Comparison of ENCODE assay signal across 20 cellular contexts in the genomic region with DNA sequence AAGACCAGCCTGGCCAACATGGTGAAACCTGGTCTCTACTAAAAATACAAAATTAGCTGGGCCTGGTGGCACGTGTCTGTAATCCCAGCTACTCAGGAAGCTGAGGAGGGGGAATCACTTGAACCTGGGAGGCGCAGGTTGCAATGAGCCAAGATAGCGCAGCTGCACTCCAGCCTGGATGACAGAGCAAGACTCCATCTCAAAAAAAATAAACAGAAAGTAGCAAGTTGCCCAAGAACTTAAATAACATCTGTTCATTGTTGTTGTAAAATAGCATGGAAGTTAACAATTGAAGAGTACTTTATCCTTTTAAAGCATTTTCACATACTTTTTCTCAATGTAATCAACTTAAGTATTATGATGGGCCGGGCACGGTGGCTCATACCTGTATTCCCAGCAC.
"Had no signal": no experiment of that assay in that cellular context is flagged by ENCODE, and none has a peak within 500 bp of the region (broad histone marks: within the 10 kb centered on the region; RNA-seq: fewer than 3 reads in every experiment).

No MANE protein-coding gene starts in this region.

- H3K27me3 ChIP-seq: MG63 had no signal

- DNase-seq: activated CD4-positive, alpha-beta memory T cell treated with anti-CD3 and anti-CD28 coated beads, Interleukin-2, amount 10 ng/mL, durations not matched to agents 7 days and 5 days; activated CD4-positive, alpha-beta T cell treated with anti-CD3 and anti-CD28 coated beads, Interleukin-2, amount 10 ng/mL, durations not matched to agents 7 days and 5 days; activated CD4-positive, CD25-positive, alpha-beta regulatory T cell; activated CD8-positive, alpha-beta memory T cell treated with anti-CD3 and anti-CD28 coated beads, Interleukin-2, amount 50 U/mL, for 4 hours; activated naive CD4-positive, alpha-beta T cell treated with anti-CD3 and anti-CD28 coated beads, Interleukin-2, amount 50 U/mL, for 16 hours; activated naive CD8-positive, alpha-beta T cell treated with anti-CD3 and anti-CD28 coated beads, Interleukin-2, amount 10 ng/mL, durations not matched to agents 7 days and 5 days; activated T-cell treated with anti-CD3 and anti-CD28 coated beads, Interleukin-2, amount 50 U/mL, for 72 hours; aorta; KG1; MG63; NCI-H1105; NCI-H1436; NCI-H1694 treated with DMSO at 0.1 percent for 48 hours; NCI-H2029 treated with DMSO at 0.1 percent for 48 hours; NCI-H524; PC-3; SIG-M5; T-helper 17 cell; T-helper 9 cell had no signal

- ATAC-seq: activated T-cell treated with anti-CD3 and anti-CD28 coated beads, Interleukin-2, amount 50 U/mL, for 72 hours; PC-3; T-helper 17 cell had no signal

- H3K9me3 ChIP-seq: MG63 had no signal

- H3K9me3 Mint-ChIP-seq: activated CD4-positive, alpha-beta memory T cell treated with anti-CD3 and anti-CD28 coated beads, Interleukin-2, amount 10 ng/mL, durations not matched to agents 7 days and 5 days; activated CD4-positive, alpha-beta T cell treated with anti-CD3 and anti-CD28 coated beads, Interleukin-2, amount 10 ng/mL, durations not matched to agents 7 days and 5 days; activated naive CD8-positive, alpha-beta T cell treated with anti-CD3 and anti-CD28 coated beads, Interleukin-2, amount 10 ng/mL, durations not matched to agents 7 days and 5 days; activated T-cell treated with anti-CD3 and anti-CD28 coated beads, Interleukin-2, amount 50 U/mL, for 72 hours; IgD-negative memory B cell had no signal

- H3K36me3 Mint-ChIP-seq: IgD-negative memory B cell had no signal

- H3K36me3 ChIP-seq: MG63 had no signal

- H3K27ac Mint-ChIP-seq: activated CD4-positive, alpha-beta memory T cell treated with anti-CD3 and anti-CD28 coated beads, Interleukin-2, amount 10 ng/mL, durations not matched to agents 7 days and 5 days; activated CD4-positive, alpha-beta T cell treated with anti-CD3 and anti-CD28 coated beads, Interleukin-2, amount 10 ng/mL, durations not matched to agents 7 days and 5 days; activated naive CD8-positive, alpha-beta T cell treated with anti-CD3 and anti-CD28 coated beads, Interleukin-2, amount 10 ng/mL, durations not matched to agents 7 days and 5 days; activated T-cell treated with anti-CD3 and anti-CD28 coated beads, Interleukin-2, amount 50 U/mL, for 72 hours; IgD-negative memory B cell; T-helper 17 cell had no signal

- H3K4me3 ChIP-seq: MG63 had no signal

- H3K27me3 Mint-ChIP-seq: activated CD4-positive, alpha-beta memory T cell treated with anti-CD3 and anti-CD28 coated beads, Interleukin-2, amount 10 ng/mL, durations not matched to agents 7 days and 5 days; activated CD4-positive, alpha-beta T cell treated with anti-CD3 and anti-CD28 coated beads, Interleukin-2, amount 10 ng/mL, durations not matched to agents 7 days and 5 days; activated naive CD8-positive, alpha-beta T cell treated with anti-CD3 and anti-CD28 coated beads, Interleukin-2, amount 10 ng/mL, durations not matched to agents 7 days and 5 days; T-helper 17 cell had no signal

- H3K4me3 Mint-ChIP-seq: activated CD4-positive, alpha-beta memory T cell treated with anti-CD3 and anti-CD28 coated beads, Interleukin-2, amount 10 ng/mL, durations not matched to agents 7 days and 5 days; activated CD4-positive, alpha-beta T cell treated with anti-CD3 and anti-CD28 coated beads, Interleukin-2, amount 10 ng/mL, durations not matched to agents 7 days and 5 days; activated naive CD8-positive, alpha-beta T cell treated with anti-CD3 and anti-CD28 coated beads, Interleukin-2, amount 10 ng/mL, durations not matched to agents 7 days and 5 days; activated T-cell treated with anti-CD3 and anti-CD28 coated beads, Interleukin-2, amount 50 U/mL, for 72 hours; T-helper 17 cell had no signal
